Comparison of ENCODE assay signal across 27 cellular contexts in the genomic region with DNA sequence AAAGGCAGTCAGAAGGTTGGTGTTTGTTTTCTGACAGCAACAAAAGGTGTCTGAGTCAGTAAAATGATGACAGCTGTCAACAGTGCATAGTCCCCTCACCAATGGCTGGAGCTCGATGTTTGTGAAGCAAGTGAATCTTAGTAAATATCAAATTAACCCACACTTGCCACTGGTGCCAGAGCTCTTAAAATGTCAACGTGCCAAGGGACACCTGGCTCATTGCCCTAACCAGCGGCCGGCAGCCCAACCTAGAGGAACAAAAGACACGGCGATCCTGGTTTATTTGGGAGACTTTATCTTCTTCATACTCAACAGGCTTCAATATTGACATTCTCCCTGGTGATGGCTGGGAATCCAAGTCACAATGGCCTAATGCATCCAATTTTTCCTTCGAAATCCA.
DNase-seq lines count a peak whose midpoint lies in the region; ATAC-seq, FAIRE-seq and TF ChIP-seq lines count a peak whose summit lies in the region.
"Had no signal": no experiment of that assay in that cellular context is flagged by ENCODE, and none has a peak within 500 bp of the region (broad histone marks: within the 10 kb centered on the region; RNA-seq: fewer than 3 reads in every experiment).

No MANE protein-coding gene starts in this region.

- TF ChIP-seq POLR2A in HepG2 (IDR thresholded peaks at IDR 0.05; ENCODE audit: insufficient read depth in 1 of 2, low read depth in 2 of 2, low read length in 2 of 2), result no peak

- H3K9me2 ChIP-seq in PC-3 (replicated peaks; ENCODE audit: low read length), result no peaks in the 10 kb centered on the region

- DNase-seq in NCI-H1105 treated with DMSO at 0.1 percent for 48 hours (lab: John Stamatoyannopoulos, UW) (peak; percentile 51), PC-3 (peak; percentile 3), HepG2 (ENCODE audit: low spot score) (no peak), 8988T (no peak), HT-29 (ENCODE audit: low spot score) (no peak), Kasumi-1 (lab: John Stamatoyannopoulos, UW) (no peak), omental fat pad (ENCODE audit: low spot score) (no peak)
- DNase-seq: activated CD4-positive, alpha-beta T cell treated with anti-CD3 and anti-CD28 coated beads for 4 hours; activated naive CD4-positive, alpha-beta T cell treated with anti-CD3 and anti-CD28 coated beads, Interleukin-2, amount 10 ng/mL, durations not matched to agents 7 days and 5 days; activated T-cell treated with anti-CD3 and anti-CD28 coated beads, Interleukin-2, amount 50 U/mL, for 72 hours; immature natural killer cell; NCI-H1436; NCI-H226; NK-92 treated with Interleukin-12 subunit alpha and Interleukin-12 subunit beta, amount 100 ng/mL, for 24 hours; stimulated activated naive CD8-positive, alpha-beta T cell treated with anti-CD3 and anti-CD28 coated beads, Interleukin-15, amount 100 ng/mL, for 72 hours; T-helper 17 cell; upper lobe of left lung had no signal

- in situ Hi-C loops in HepG2 (cut with HindIII; ENCODE audit: extremely low pct_ligation_motif_present, low pct_unique_long_range_greater_than_20kb), result loop anchor here (10.0 kb wide), 1 partner anchor 141 kb away; a partner anchor contains a TSS

- H3K4me2 ChIP-seq in PC-3 (ENCODE audit: low read length) (no peak overlapping the region), HepG2 (ENCODE audit: low read depth, low read length) (0 out of 2 replicates have a peak overlapping the region, but pooled peaks have one; percentile 19)
- H3K4me2 ChIP-seq: BLaER1 had no signal

- TF ChIP-seq EP300 in HepG2 (IDR thresholded peaks at IDR 0.05; ENCODE audit: low read depth in 2 of 2, low read length in 2 of 2) (no peak), HepG2 (CRISPR knock-in tag; IDR thresholded peaks at IDR 0.05; ENCODE audit: borderline replicate concordance) (no peak)

- CTCF ChIA-PET in PC-3 (lab: Charles Lee), result no interaction called here
- CTCF ChIA-PET in HepG2 (lab: Yijun Ruan, JAX; ENCODE audit: low intra/inter-chr PET ratio, low total read pairs), result no interaction called here

- H3K4me1 ChIP-seq in PC-3 (ENCODE audit: insufficient read depth, low read length) (peaks cover 22% of the 10 kb centered on the region), HepG2 (ENCODE audit: insufficient read depth, low read length) (peaks cover 77% of the 10 kb centered on the region)

- intact Hi-C loops in PC-3 (cut with micrococcal nuclease), result no loop called here
- intact Hi-C loops in HepG2 (cut with micrococcal nuclease; ENCODE audit: unreplicated experiment), result loop anchor here (5.0 kb wide), 1 partner anchor 143 kb away; a partner anchor contains a TSS

- TF ChIP-seq RAD21 in HepG2 (CRISPR knock-in tag; IDR thresholded peaks at IDR 0.05), result no peak

- H2AFZ ChIP-seq in PC-3 (ENCODE audit: low read length) (no peak overlapping the region), HepG2 (ENCODE audit: low read length) (no peak overlapping the region)

- no peak overlapping the region for H3K9ac ChIP-seq in PC-3 (ENCODE audit: low read length)
- no peak overlapping the region for H3K9ac ChIP-seq in HepG2 (ENCODE audit: insufficient read depth, low read depth, low read length)
- H3K9ac ChIP-seq: BLaER1 had no signal

- peak overlapping the region; percentile 65; the same call in 1 of the 2 replicates for H3K27ac ChIP-seq in C4-2B
- H3K27ac ChIP-seq in PC-3 (ENCODE audit: low read length), result no peak overlapping the region
- H3K27ac ChIP-seq in HepG2 (ENCODE audit: extremely low read length, insufficient read depth, low read length), result no peak overlapping the region
- H3K27ac ChIP-seq: BLaER1, cardiac muscle cell, neutrophil, SK-N-MC, upper lobe of left lung had no signal

- ATAC-seq in PC-3 (no peak), HepG2 (no peak), omental fat pad (ENCODE audit: low FRiP score) (no peak)
- ATAC-seq: activated T-cell treated with anti-CD3 and anti-CD28 coated beads, Interleukin-2, amount 50 U/mL, for 72 hours; stimulated activated naive CD8-positive, alpha-beta T cell treated with anti-CD3 and anti-CD28 coated beads, Interleukin-15, amount 100 ng/mL, for 72 hours; T-helper 17 cell had no signal

- H3F3A ChIP-seq in PC-3 (ENCODE audit: low read length, unreplicated experiment), result no peaks in the 10 kb centered on the region

- 64% methylated on average over 7 of the region's 7 CpGs for WGBS in HepG2 (ENCODE audit: low lambda C conversion rate)

- BruUV-seq in PC-3 (replicated peaks; lab: Mats Ljungman, UMichigan) (no TSS peak), HepG2 (replicated peaks; lab: Mats Ljungman, UMichigan) (no TSS peak)

- H3K27me3 ChIP-seq in PC-3 (ENCODE audit: low read length), result no peaks in the 10 kb centered on the region
- no peaks in the 10 kb centered on the region for H3K27me3 ChIP-seq in HepG2 (ENCODE audit: control insufficient read depth in 1 of 2, insufficient read depth in 2 of 2, low read length in 2 of 2)
- H3K27me3 ChIP-seq: BLaER1, cardiac muscle cell, neutrophil, upper lobe of left lung had no signal

- H3K79me2 ChIP-seq in PC-3 (ENCODE audit: low read length) (no peaks in the 10 kb centered on the region), HepG2 (ENCODE audit: insufficient read depth, low read length) (no peaks in the 10 kb centered on the region)

- FAIRE-seq in HepG2 (lab: Jason Lieb, UNC), result no peak
- FAIRE-seq: endothelial cell of umbilical vein, G401.6, GM18507, H54 had no signal

- H4K20me1 ChIP-seq in PC-3 (ENCODE audit: low read length), result no peaks in the 10 kb centered on the region
- H4K20me1 ChIP-seq in HepG2 (ENCODE audit: insufficient read depth, low read length), result no peaks in the 10 kb centered on the region
- H4K20me1 ChIP-seq: BLaER1 had no signal

- H3K9me3 ChIP-seq in PC-3 (ENCODE audit: low read length), result no peaks in the 10 kb centered on the region
- H3K9me3 ChIP-seq in HepG2 (ENCODE audit: low read length), result no peaks in the 10 kb centered on the region
- H3K9me3 ChIP-seq: BLaER1, neutrophil, upper lobe of left lung had no signal

- H3K4me3 ChIP-seq in PC-3 (ENCODE audit: low read length) (no peak overlapping the region), HepG2 (replicated peaks in 1 of 3; ENCODE audit: insufficient read depth in 1 of 3, low read depth in 2 of 3, low read length in 3 of 3) (no peak overlapping the region)
- H3K4me3 ChIP-seq: BLaER1, cardiac muscle cell, lung, SK-N-MC, upper lobe of left lung had no signal

- H3K36me3 ChIP-seq in PC-3 (ENCODE audit: low read depth, low read length), result no peaks in the 10 kb centered on the region
- no peaks in the 10 kb centered on the region for H3K36me3 ChIP-seq in HepG2 (replicated peaks in 1 of 2; ENCODE audit: control insufficient read depth in 1 of 2, insufficient read depth in 2 of 2, low read length in 2 of 2)
- H3K36me3 ChIP-seq: BLaER1, cardiac muscle cell, neutrophil, upper lobe of left lung had no signal

- TF ChIP-seq CTCF in C4-2B (conservative IDR thresholded peaks at IDR 0.05), result no peak
- TF ChIP-seq CTCF in PC-3 (conservative IDR thresholded peaks at IDR 0.05; ENCODE audit: low read depth, low read length), result no peak
- TF ChIP-seq CTCF in HepG2 (CRISPR knock-in tag; IDR thresholded peaks at IDR 0.05), result no peak
- TF ChIP-seq CTCF in omental fat pad (IDR thresholded peaks at IDR 0.05), result no peak

- POLR2A ChIA-PET in PC-3 (lab: Charles Lee; ENCODE audit: unreplicated experiment), result no interaction called here
- POLR2A ChIA-PET in HepG2 (lab: Yijun Ruan, JAX), result no interaction called here

TF ChIP-seq in HepG2, 621 proteins besides CTCF, POLR2A, EP300 and RAD21 (continues in another document):
- TF ChIP-seq BRCA1 (CRISPR knock-in tag; IDR thresholded peaks at IDR 0.05), result no peak
- TF ChIP-seq, protein P1, sequence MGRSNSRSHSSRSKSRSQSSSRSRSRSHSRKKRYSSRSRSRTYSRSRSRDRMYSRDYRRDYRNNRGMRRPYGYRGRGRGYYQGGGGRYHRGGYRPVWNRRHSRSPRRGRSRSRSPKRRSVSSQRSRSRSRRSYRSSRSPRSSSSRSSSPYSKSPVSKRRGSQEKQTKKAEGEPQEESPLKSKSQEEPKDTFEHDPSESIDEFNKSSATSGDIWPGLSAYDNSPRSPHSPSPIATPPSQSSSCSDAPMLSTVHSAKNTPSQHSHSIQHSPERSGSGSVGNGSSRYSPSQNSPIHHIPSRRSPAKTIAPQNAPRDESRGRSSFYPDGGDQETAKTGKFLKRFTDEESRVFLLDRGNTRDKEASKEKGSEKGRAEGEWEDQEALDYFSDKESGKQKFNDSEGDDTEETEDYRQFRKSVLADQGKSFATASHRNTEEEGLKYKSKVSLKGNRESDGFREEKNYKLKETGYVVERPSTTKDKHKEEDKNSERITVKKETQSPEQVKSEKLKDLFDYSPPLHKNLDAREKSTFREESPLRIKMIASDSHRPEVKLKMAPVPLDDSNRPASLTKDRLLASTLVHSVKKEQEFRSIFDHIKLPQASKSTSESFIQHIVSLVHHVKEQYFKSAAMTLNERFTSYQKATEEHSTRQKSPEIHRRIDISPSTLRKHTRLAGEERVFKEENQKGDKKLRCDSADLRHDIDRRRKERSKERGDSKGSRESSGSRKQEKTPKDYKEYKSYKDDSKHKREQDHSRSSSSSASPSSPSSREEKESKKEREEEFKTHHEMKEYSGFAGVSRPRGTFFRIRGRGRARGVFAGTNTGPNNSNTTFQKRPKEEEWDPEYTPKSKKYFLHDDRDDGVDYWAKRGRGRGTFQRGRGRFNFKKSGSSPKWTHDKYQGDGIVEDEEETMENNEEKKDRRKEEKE (IDR thresholded peaks at IDR 0.05), result no peak
- no peak for TF ChIP-seq ZNF644 (CRISPR knock-in tag; IDR thresholded peaks at IDR 0.05; ENCODE audit: low read depth)
- TF ChIP-seq ZNF264 (CRISPR knock-in tag; IDR thresholded peaks at IDR 0.05), result no peak
- no peak for TF ChIP-seq BCL6 (CRISPR knock-in tag; IDR thresholded peaks at IDR 0.05)
- no peak for TF ChIP-seq TCF7 (IDR thresholded peaks at IDR 0.05; ENCODE audit: low read depth)
- no peak for TF ChIP-seq FOXK2 (IDR thresholded peaks at IDR 0.05)
- TF ChIP-seq, protein P2, sequence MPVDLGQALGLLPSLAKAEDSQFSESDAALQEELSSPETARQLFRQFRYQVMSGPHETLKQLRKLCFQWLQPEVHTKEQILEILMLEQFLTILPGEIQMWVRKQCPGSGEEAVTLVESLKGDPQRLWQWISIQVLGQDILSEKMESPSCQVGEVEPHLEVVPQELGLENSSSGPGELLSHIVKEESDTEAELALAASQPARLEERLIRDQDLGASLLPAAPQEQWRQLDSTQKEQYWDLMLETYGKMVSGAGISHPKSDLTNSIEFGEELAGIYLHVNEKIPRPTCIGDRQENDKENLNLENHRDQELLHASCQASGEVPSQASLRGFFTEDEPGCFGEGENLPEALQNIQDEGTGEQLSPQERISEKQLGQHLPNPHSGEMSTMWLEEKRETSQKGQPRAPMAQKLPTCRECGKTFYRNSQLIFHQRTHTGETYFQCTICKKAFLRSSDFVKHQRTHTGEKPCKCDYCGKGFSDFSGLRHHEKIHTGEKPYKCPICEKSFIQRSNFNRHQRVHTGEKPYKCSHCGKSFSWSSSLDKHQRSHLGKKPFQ (CRISPR knock-in tag; IDR thresholded peaks at IDR 0.05; ENCODE audit: insufficient replicate concordance), result no peak
- TF ChIP-seq TRIM24 (CRISPR knock-in tag; IDR thresholded peaks at IDR 0.05), result no peak
- TF ChIP-seq ZNF34 (CRISPR knock-in tag; IDR thresholded peaks at IDR 0.05; ENCODE audit: borderline replicate concordance), result no peak

Comparison
In these comparisons a context has a peak if more than half of its experiments do, and no peak if none do; other contexts are left out.
1. DNase-seq: peak in NCI-H1105 treated with DMSO at 0.1 percent for 48 hours (single experiment) and PC-3 (single experiment); none in HepG2 (single experiment), 8988T (single experiment), HT-29 (single experiment), Kasumi-1 (0 of 2) and omental fat pad (single experiment).